ENCODE assay signal across 1 cellular context in the genomic region with DNA sequence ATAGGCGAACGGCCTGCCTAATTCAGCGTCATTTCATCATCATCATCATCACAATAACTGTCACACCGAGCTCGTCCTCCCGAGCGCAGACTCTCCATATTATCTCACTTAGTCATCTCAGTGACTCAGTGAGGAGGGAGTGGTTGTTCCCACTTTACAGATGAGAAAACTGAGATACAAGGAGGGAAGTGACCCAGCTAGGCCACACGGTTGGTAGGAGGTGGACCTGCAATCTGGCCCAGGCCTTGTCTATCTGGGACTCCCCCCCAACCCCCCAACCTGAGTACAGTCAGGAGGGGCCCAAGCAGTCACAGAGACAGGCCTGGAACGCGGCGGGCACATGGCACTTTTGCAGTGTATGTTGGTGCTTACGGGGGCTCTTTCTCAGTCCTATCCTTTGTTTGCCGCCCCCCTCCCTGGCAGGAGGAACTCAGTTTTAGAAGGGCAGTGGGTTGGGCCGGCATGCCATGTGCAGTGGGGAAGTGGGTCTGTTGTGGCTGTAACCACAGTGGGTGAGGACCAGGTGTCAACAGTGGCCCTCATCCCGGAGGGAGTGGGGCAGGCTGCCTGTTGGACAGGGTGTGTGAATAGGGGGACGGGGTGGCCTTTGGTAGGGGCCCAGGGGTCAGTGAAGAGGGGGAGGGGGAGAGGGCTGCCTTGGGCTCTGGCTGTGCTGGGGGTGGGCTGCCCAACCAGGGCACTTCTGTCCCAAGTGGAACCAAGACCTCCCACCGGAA.
TF ChIP-seq lines count a peak whose summit lies in the region.

No MANE protein-coding gene starts in this region.

TF ChIP-seq in HepG2, 621 proteins besides CTCF, POLR2A, EP300 and RAD21 (continued from another document and continues in another):
- TF ChIP-seq AGO1 (IDR thresholded peaks at IDR 0.05; ENCODE audit: low read depth, low read length, poor library complexity, severe bottlenecking) (no peak), SMARCE1 (IDR thresholded peaks at IDR 0.05; ENCODE audit: borderline replicate concordance) (no peak), CREB1 (IDR thresholded peaks at IDR 0.05) (peak; percentile 56; the same call in 1 of the 2 replicates), CREB1 (CRISPR knock-in tag; IDR thresholded peaks at IDR 0.05) (no peak), TEAD2 (CRISPR knock-in tag; IDR thresholded peaks at IDR 0.05) (no peak), ZNF205 (CRISPR knock-in tag; IDR thresholded peaks at IDR 0.05) (0 out of 2 replicates have a peak, but pooled peaks have one; percentile 7), AKAP8 (CRISPR knock-in tag; IDR thresholded peaks at IDR 0.05) (no peak), ZNF282 (IDR thresholded peaks at IDR 0.05; ENCODE audit: partially characterized antibody) (no peak), KAT7 (CRISPR knock-in tag; IDR thresholded peaks at IDR 0.05; ENCODE audit: borderline replicate concordance) (no peak), HIVEP1 (CRISPR knock-in tag; IDR thresholded peaks at IDR 0.05) (no peak), ZNF747 (CRISPR knock-in tag; IDR thresholded peaks at IDR 0.05; ENCODE audit: borderline replicate concordance) (no peak), HBP1 (CRISPR knock-in tag; IDR thresholded peaks at IDR 0.05; ENCODE audit: low read depth) (no peak), ZNF547 (CRISPR knock-in tag; IDR thresholded peaks at IDR 0.05) (no peak), MYNN (CRISPR knock-in tag; IDR thresholded peaks at IDR 0.05; ENCODE audit: low read depth) (no peak), ZFP36L1 (CRISPR knock-in tag; IDR thresholded peaks at IDR 0.05) (no peak), ATF4 (CRISPR knock-in tag; IDR thresholded peaks at IDR 0.05) (no peak), ARID2 (CRISPR knock-in tag; IDR thresholded peaks at IDR 0.05; ENCODE audit: borderline replicate concordance) (0 out of 2 replicates have a peak, but pooled peaks have one; percentile 7), SYNCRIP (IDR thresholded peaks at IDR 0.05; ENCODE audit: insufficient read depth, low read depth, low read length) (no peak), RXRB (CRISPR knock-in tag; IDR thresholded peaks at IDR 0.05; ENCODE audit: borderline replicate concordance) (no peak), RFX5 (IDR thresholded peaks at IDR 0.05; ENCODE audit: low read depth, low read length) (no peak), ZNF407 (CRISPR knock-in tag; IDR thresholded peaks at IDR 0.05; ENCODE audit: not compliant biosample characterization) (no peak), ATAD3A (CRISPR knock-in tag; IDR thresholded peaks at IDR 0.05) (no peak), ZNF792 (CRISPR knock-in tag; IDR thresholded peaks at IDR 0.05) (0 out of 2 replicates have a peak, but pooled peaks have one; percentile 11), KMT2B (CRISPR knock-in tag; IDR thresholded peaks at IDR 0.05) (0 out of 2 replicates have a peak, but pooled peaks have one; percentile 2), ZBTB1 (CRISPR knock-in tag; IDR thresholded peaks at IDR 0.05; ENCODE audit: borderline replicate concordance) (no peak), GLI4 (CRISPR knock-in tag; IDR thresholded peaks at IDR 0.05; ENCODE audit: borderline replicate concordance) (no peak), ZEB1 (IDR thresholded peaks at IDR 0.05; ENCODE audit: insufficient replicate concordance, low read depth) (no peak), PHF20 (CRISPR knock-in tag; IDR thresholded peaks at IDR 0.05) (0 out of 2 replicates have a peak, but pooled peaks have one; percentile 5), DBP (CRISPR knock-in tag; IDR thresholded peaks at IDR 0.05; ENCODE audit: not compliant biosample characterization) (no peak), ZNF20 (CRISPR knock-in tag; IDR thresholded peaks at IDR 0.05) (no peak), XRCC5 (optimal IDR thresholded peaks at IDR 0.05; ENCODE audit: low read length) (no peak), TOPORS (CRISPR knock-in tag; IDR thresholded peaks at IDR 0.05) (0 out of 2 replicates have a peak, but pooled peaks have one; percentile 13)
- TF ChIP-seq, protein P1, sequence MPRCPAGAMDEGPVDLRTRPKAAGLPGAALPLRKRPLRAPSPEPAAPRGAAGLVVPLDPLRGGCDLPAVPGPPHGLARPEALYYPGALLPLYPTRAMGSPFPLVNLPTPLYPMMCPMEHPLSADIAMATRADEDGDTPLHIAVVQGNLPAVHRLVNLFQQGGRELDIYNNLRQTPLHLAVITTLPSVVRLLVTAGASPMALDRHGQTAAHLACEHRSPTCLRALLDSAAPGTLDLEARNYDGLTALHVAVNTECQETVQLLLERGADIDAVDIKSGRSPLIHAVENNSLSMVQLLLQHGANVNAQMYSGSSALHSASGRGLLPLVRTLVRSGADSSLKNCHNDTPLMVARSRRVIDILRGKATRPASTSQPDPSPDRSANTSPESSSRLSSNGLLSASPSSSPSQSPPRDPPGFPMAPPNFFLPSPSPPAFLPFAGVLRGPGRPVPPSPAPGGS (CRISPR knock-in tag; IDR thresholded peaks at IDR 0.05): no peak
- TF ChIP-seq, protein P2, sequence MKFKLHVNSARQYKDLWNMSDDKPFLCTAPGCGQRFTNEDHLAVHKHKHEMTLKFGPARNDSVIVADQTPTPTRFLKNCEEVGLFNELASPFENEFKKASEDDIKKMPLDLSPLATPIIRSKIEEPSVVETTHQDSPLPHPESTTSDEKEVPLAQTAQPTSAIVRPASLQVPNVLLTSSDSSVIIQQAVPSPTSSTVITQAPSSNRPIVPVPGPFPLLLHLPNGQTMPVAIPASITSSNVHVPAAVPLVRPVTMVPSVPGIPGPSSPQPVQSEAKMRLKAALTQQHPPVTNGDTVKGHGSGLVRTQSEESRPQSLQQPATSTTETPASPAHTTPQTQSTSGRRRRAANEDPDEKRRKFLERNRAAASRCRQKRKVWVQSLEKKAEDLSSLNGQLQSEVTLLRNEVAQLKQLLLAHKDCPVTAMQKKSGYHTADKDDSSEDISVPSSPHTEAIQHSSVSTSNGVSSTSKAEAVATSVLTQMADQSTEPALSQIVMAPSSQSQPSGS (CRISPR knock-in tag; IDR thresholded peaks at IDR 0.05): no peak
- TF ChIP-seq, protein P3, sequence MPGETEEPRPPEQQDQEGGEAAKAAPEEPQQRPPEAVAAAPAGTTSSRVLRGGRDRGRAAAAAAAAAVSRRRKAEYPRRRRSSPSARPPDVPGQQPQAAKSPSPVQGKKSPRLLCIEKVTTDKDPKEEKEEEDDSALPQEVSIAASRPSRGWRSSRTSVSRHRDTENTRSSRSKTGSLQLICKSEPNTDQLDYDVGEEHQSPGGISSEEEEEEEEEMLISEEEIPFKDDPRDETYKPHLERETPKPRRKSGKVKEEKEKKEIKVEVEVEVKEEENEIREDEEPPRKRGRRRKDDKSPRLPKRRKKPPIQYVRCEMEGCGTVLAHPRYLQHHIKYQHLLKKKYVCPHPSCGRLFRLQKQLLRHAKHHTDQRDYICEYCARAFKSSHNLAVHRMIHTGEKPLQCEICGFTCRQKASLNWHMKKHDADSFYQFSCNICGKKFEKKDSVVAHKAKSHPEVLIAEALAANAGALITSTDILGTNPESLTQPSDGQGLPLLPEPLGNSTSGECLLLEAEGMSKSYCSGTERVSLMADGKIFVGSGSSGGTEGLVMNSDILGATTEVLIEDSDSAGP (CRISPR knock-in tag; IDR thresholded peaks at IDR 0.05; ENCODE audit: borderline replicate concordance): 0 out of 2 replicates have a peak, but pooled peaks have one; percentile 2
- TF ChIP-seq, protein P4, sequence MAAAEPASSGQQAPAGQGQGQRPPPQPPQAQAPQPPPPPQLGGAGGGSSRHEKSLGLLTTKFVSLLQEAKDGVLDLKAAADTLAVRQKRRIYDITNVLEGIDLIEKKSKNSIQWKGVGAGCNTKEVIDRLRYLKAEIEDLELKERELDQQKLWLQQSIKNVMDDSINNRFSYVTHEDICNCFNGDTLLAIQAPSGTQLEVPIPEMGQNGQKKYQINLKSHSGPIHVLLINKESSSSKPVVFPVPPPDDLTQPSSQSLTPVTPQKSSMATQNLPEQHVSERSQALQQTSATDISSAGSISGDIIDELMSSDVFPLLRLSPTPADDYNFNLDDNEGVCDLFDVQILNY (CRISPR knock-in tag; conservative IDR thresholded peaks at IDR 0.05): no peak
- TF ChIP-seq, protein P5, sequence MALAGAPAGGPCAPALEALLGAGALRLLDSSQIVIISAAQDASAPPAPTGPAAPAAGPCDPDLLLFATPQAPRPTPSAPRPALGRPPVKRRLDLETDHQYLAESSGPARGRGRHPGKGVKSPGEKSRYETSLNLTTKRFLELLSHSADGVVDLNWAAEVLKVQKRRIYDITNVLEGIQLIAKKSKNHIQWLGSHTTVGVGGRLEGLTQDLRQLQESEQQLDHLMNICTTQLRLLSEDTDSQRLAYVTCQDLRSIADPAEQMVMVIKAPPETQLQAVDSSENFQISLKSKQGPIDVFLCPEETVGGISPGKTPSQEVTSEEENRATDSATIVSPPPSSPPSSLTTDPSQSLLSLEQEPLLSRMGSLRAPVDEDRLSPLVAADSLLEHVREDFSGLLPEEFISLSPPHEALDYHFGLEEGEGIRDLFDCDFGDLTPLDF (CRISPR knock-in tag; IDR thresholded peaks at IDR 0.05): no peak
